ENCODE assay signal across 8 cellular contexts in the genomic region with DNA sequence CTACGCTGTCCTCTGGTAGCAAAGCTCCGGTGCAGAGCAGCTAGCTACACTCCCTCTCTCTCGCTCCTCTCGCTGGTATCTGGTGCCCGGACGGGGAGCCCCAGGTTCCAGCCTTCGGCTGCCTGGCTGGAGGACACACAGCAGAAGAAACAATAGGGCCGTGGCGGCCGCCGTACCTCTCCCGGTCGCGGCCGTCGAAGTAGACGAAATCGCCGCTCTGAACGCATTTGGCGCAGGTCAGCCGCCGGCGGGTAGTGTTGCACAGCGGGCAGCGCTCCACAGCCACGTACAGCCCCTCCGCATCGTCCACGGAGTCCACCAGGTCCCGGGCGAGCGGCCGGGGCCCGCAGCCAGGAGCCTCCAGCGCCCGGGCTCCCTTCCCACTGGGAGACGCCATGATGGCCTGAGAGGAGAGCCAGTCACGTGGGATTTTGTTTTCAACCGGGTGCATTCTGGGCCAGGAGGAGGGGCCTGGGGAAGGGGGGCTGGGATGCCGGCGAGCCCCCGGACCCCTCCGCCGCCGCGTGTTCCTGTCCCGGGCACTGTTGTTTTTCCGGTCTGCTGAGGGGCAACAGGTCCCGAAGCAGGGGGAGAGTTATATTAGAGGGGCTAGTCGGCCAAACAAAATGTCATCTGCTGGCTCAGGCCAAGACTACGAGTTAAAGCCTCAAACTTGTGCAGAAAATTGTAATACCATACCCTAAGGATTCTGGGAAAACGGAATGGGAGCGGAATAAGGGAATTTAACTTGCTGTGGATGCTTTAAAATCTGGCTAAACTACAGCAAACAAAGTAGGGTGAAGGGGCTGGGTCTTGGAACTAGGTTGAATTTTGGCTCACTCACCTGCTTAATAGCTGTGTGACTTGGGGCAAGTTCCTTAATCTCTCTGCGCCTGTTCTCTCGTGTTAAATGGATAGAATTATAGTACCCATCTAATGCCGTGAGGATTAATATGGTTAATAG. TPM values are rescaled to one million over a fixed set of nuclear protein-coding genes. Genes with fewer than 3 reads are reported as not detected.
DNase-seq lines count a peak whose midpoint lies in the region; ATAC-seq, FAIRE-seq and TF ChIP-seq lines count a peak whose summit lies in the region.

Gene ATG14 (minus strand): TSS at position 405 of the 964 bp plus-strand sequence. CDS start 8 bp downstream, at position 397.

- peak within 1 kb of the TSS; percentile 86 for H3K4me3 Mint-ChIP-seq in activated T-helper 17 cell treated with anti-CD3 and anti-CD28 coated beads, Interleukin-2, amount 50 U/mL, for 72 hours
- peak within 1 kb of the TSS; percentile 96 for H3K4me3 Mint-ChIP-seq in nephron progenitor cell
- H3K4me3 Mint-ChIP-seq in stimulated activated naive CD8-positive, alpha-beta T cell treated with anti-CD3 and anti-CD28 coated beads, Interleukin-15, Interleukin-2, amounts not matched to agents 100 ng/mL and 50 ng/mL, for 24 hours: peak within 1 kb of the TSS; percentile 87

- H3K9me3 ChIP-seq in KOPT-K1 (ENCODE audit: insufficient read depth, low read length, poor library complexity, severe bottlenecking): no peaks in the 10 kb centered on the region

- peak within 1 kb of the TSS; percentile 59 for H3K27ac ChIP-seq in KOPT-K1 (ENCODE audit: low read depth, low read length, poor library complexity, severe bottlenecking)

- H3K36me3 Mint-ChIP-seq in activated T-helper 17 cell treated with anti-CD3 and anti-CD28 coated beads, Interleukin-2, amount 50 U/mL, for 72 hours (ENCODE audit: low read depth): peaks cover 6% of the 10 kb centered on the region
- H3K36me3 Mint-ChIP-seq in nephron progenitor cell (ENCODE audit: low read depth): no peaks in the 10 kb centered on the region
- peaks cover 5% of the 10 kb centered on the region for H3K36me3 Mint-ChIP-seq in stimulated activated naive CD8-positive, alpha-beta T cell treated with anti-CD3 and anti-CD28 coated beads, Interleukin-15, Interleukin-2, amounts not matched to agents 100 ng/mL and 50 ng/mL, for 24 hours (ENCODE audit: low read depth)

- H3K27ac Mint-ChIP-seq in activated T-helper 17 cell treated with anti-CD3 and anti-CD28 coated beads, Interleukin-2, amount 50 U/mL, for 72 hours: peak within 1 kb of the TSS; percentile 88
- peak within 1 kb of the TSS; percentile 98 for H3K27ac Mint-ChIP-seq in nephron progenitor cell
- H3K27ac Mint-ChIP-seq in stimulated activated naive CD8-positive, alpha-beta T cell treated with anti-CD3 and anti-CD28 coated beads, Interleukin-15, Interleukin-2, amounts not matched to agents 100 ng/mL and 50 ng/mL, for 24 hours: peak within 1 kb of the TSS; percentile 80

- TF ChIP-seq CTCF in fibroblast of the aortic adventitia (IDR thresholded peaks at IDR 0.05; ENCODE audit: insufficient read depth, low read length) (no peak), nephron progenitor cell (IDR thresholded peaks at IDR 0.05) (no peak)

- ATAC-seq in GM21723 (IDR thresholded peaks at IDR 0.05; ENCODE audit: unreplicated experiment): peak; percentile 97
- peak; percentile 99 for ATAC-seq in activated T-helper 17 cell treated with anti-CD3 and anti-CD28 coated beads, Interleukin-2, amount 50 U/mL, for 72 hours (replicated peaks)

- H3K9me3 Mint-ChIP-seq in activated T-helper 17 cell treated with anti-CD3 and anti-CD28 coated beads, Interleukin-2, amount 50 U/mL, for 72 hours: no peaks in the 10 kb centered on the region
- H3K9me3 Mint-ChIP-seq in nephron progenitor cell: no peaks in the 10 kb centered on the region
- no peaks in the 10 kb centered on the region for H3K9me3 Mint-ChIP-seq in stimulated activated naive CD8-positive, alpha-beta T cell treated with anti-CD3 and anti-CD28 coated beads, Interleukin-15, Interleukin-2, amounts not matched to agents 100 ng/mL and 50 ng/mL, for 24 hours

- DNase-seq in DMS79 treated with DMSO at 0.1 percent for 48 hours (lab: John Stamatoyannopoulos, UW) (peak; percentile 93), RCC 7860 (ENCODE audit: low spot score) (peak; percentile 52), fibroblast of the aortic adventitia (ENCODE audit: low read depth) (peak; percentile 81), nephron progenitor cell (peak; percentile 85)

- H3K4me1 Mint-ChIP-seq in activated T-helper 17 cell treated with anti-CD3 and anti-CD28 coated beads, Interleukin-2, amount 50 U/mL, for 72 hours: peaks cover 22% of the 10 kb centered on the region
- H3K4me1 Mint-ChIP-seq in nephron progenitor cell: peaks cover 37% of the 10 kb centered on the region
- peaks cover 23% of the 10 kb centered on the region for H3K4me1 Mint-ChIP-seq in stimulated activated naive CD8-positive, alpha-beta T cell treated with anti-CD3 and anti-CD28 coated beads, Interleukin-15, Interleukin-2, amounts not matched to agents 100 ng/mL and 50 ng/mL, for 24 hours (ENCODE audit: low read depth)

- H3K36me3 ChIP-seq in KOPT-K1 (ENCODE audit: insufficient read depth, low read length): no peaks in the 10 kb centered on the region

- no peaks in the 10 kb centered on the region for H3K27me3 Mint-ChIP-seq in activated T-helper 17 cell treated with anti-CD3 and anti-CD28 coated beads, Interleukin-2, amount 50 U/mL, for 72 hours
- peaks cover 25% of the 10 kb centered on the region for H3K27me3 Mint-ChIP-seq in nephron progenitor cell (ENCODE audit: low read depth, poor library complexity)
- H3K27me3 Mint-ChIP-seq in stimulated activated naive CD8-positive, alpha-beta T cell treated with anti-CD3 and anti-CD28 coated beads, Interleukin-15, Interleukin-2, amounts not matched to agents 100 ng/mL and 50 ng/mL, for 24 hours: no peaks in the 10 kb centered on the region

- no peak for FAIRE-seq in RCC 7860 (lab: Jason Lieb, UNC)

- peak within 1 kb of the TSS; percentile 80 for H3K4me3 ChIP-seq in fibroblast of the aortic adventitia (ENCODE audit: low read depth, low read length)

RNA-seq across cellular contexts. Expression of gene ATG14, which starts in this region (rescaled TPM):
- 1 to 10 TPM; 6.2 to 8.0 TPM for total RNA-seq in activated T-helper 17 cell treated with anti-CD3 and anti-CD28 coated beads, Interleukin-2, amount 50 U/mL, for 72 hours
- total RNA-seq in fibroblast of the aortic adventitia (ENCODE audit: low replicate concordance): 11.6 and 16.6 TPM in 2 replicates

Comparison
In these comparisons a context has a peak if more than half of its experiments do, and no peak if none do; other contexts are left out.
1. Peak in every context shown above with its lines: DNase-seq, ATAC-seq, H3K4me3 ChIP-seq and H3K27ac ChIP-seq.